6 cellular contexts compared by ENCODE assay signal in genomic region chr19:48899386-48899749, GRCh38. TPM values are rescaled to one million over a fixed set of nuclear protein-coding genes. Genes with fewer than 3 reads are reported as not detected.
DNase-seq lines count a peak whose midpoint lies in the region; ATAC-seq, FAIRE-seq and TF ChIP-seq lines count a peak whose summit lies in the region.
"Not testable (repeated sequence)": the region's sequence is repeated elsewhere in the genome, so short reads cannot be mapped to it uniquely, and the experiment has no call there.

No MANE protein-coding gene starts in this region.

- not testable (repeated sequence) for H3K4me1 Mint-ChIP-seq in astrocyte (ENCODE audit: low read depth, unreplicated experiment)
- H3K4me1 Mint-ChIP-seq in natural killer cell treated with Interleukin-12 subunit alpha and Interleukin-12 subunit beta and Interleukin-15 and Interleukin-18, amount 100 ng/mL, for 72 hours (ENCODE audit: low read depth in 2 of 2) = peaks cover 30 to 45% of the 10 kb centered on the region in 2 donors

- FAIRE-seq in astrocyte (lab: Jason Lieb, UNC) = not testable (repeated sequence)

- not testable (repeated sequence) for TF ChIP-seq CTCF in DND-41 (IDR thresholded peaks at IDR 0.05; ENCODE audit: borderline replicate concordance, extremely low read depth, low read length, poor library complexity, severe bottlenecking); astrocyte (IDR thresholded peaks at IDR 0.05; ENCODE audit: insufficient read depth, low read depth, low read length); fibroblast of villous mesenchyme (IDR thresholded peaks at IDR 0.05; ENCODE audit: insufficient read depth, low read depth, low read length); testis (IDR thresholded peaks at IDR 0.05)

- ATAC-seq in DND-41 (ENCODE audit: insufficient read depth, low read depth); natural killer cell treated with Interleukin-12 subunit alpha and Interleukin-12 subunit beta and Interleukin-15 and Interleukin-18, amount 100 ng/mL, for 72 hours: not testable (repeated sequence)

- intact Hi-C loops in testis (cut with DNase I; ENCODE audit: low total_unique reads) = not testable (repeated sequence)

- H4K20me1 ChIP-seq in DND-41 (ENCODE audit: insufficient read depth, low read length); astrocyte (ENCODE audit: insufficient read depth, low read length): not testable (repeated sequence)

- H3K79me2 ChIP-seq in DND-41 (ENCODE audit: insufficient read depth, low read length) (peaks cover 36% of the 10 kb centered on the region), astrocyte (ENCODE audit: insufficient read depth, low read length) (peaks cover 27% of the 10 kb centered on the region)

- peaks cover 21% of the 10 kb centered on the region for H3K36me3 ChIP-seq in DND-41 (ENCODE audit: insufficient read depth, low read length)
- H3K36me3 ChIP-seq in SK-N-MC (ENCODE audit: insufficient read depth, low read length); astrocyte (ENCODE audit: insufficient read depth, low read length); testis (ENCODE audit: low read depth, missing control alignments): not testable (repeated sequence)

- H3K9ac ChIP-seq in DND-41 (ENCODE audit: low read depth, low read length) (peak overlapping the region; percentile 47), SK-N-MC (ENCODE audit: insufficient read length) (peak overlapping the region; percentile 41)
- H3K9ac ChIP-seq in astrocyte (ENCODE audit: low read length) = not testable (repeated sequence)

- H3K4me3 ChIP-seq in DND-41 (ENCODE audit: low read depth in 1 of 2, low read length in 2 of 2) (peak overlapping the region in 1 of 2 experiments; percentile 85; a peak in 2 of 4 replicates), SK-N-MC (peak overlapping the region; percentile 92), astrocyte (ENCODE audit: insufficient read depth, low read depth, low read length) (peak overlapping the region; percentile 87), fibroblast of villous mesenchyme (ENCODE audit: low read depth, low read length) (peak overlapping the region; percentile 89), testis (peak overlapping the region; percentile 69 to 81)

- H3K9me3 Mint-ChIP-seq in astrocyte (ENCODE audit: unreplicated experiment); natural killer cell treated with Interleukin-12 subunit alpha and Interleukin-12 subunit beta and Interleukin-15 and Interleukin-18, amount 100 ng/mL, for 72 hours: not testable (repeated sequence)

- 53 to 65% methylated on average over 11 of the region's 11 CpGs for WGBS in testis, 2 donors

- peak overlapping the region; percentile 79 for H2AFZ ChIP-seq in DND-41 (ENCODE audit: low read depth, low read length)
- peak overlapping the region; percentile 26 for H2AFZ ChIP-seq in astrocyte (ENCODE audit: low read depth, low read length)

- H3K9me3 ChIP-seq in DND-41 (ENCODE audit: insufficient read depth, low read length, severe bottlenecking); SK-N-MC (ENCODE audit: low read depth, low read length); astrocyte (ENCODE audit: insufficient read depth, low read depth, low read length); testis: not testable (repeated sequence)

- H3K27me3 Mint-ChIP-seq in astrocyte (ENCODE audit: low read depth, unreplicated experiment) = not testable (repeated sequence)
- H3K27me3 Mint-ChIP-seq in natural killer cell treated with Interleukin-12 subunit alpha and Interleukin-12 subunit beta and Interleukin-15 and Interleukin-18, amount 100 ng/mL, for 72 hours = peaks cover 7 to 12% of the 10 kb centered on the region in 2 donors

- TF ChIP-seq POLR2A in testis (IDR thresholded peaks at IDR 0.05) = not testable (repeated sequence)

- not testable (repeated sequence) for H3K27me3 ChIP-seq in DND-41 (ENCODE audit: insufficient read depth, low read length, poor library complexity); astrocyte (ENCODE audit: insufficient read depth, low read length); testis

- H3K36me3 Mint-ChIP-seq in astrocyte (ENCODE audit: low read depth, unreplicated experiment); natural killer cell treated with Interleukin-12 subunit alpha and Interleukin-12 subunit beta and Interleukin-15 and Interleukin-18, amount 100 ng/mL, for 72 hours: not testable (repeated sequence)

- H3K27ac ChIP-seq in DND-41 (ENCODE audit: low read length) (peak overlapping the region; percentile 87), SK-N-MC (peak overlapping the region; percentile 91), testis (peak overlapping the region; percentile 63 to 90)
- not testable (repeated sequence) for H3K27ac ChIP-seq in astrocyte (ENCODE audit: low read depth, low read length)

- peak overlapping the region; percentile 68 for H3K4me2 ChIP-seq in DND-41 (ENCODE audit: insufficient read depth, low read length)
- peak overlapping the region; percentile 98 for H3K4me2 ChIP-seq in astrocyte (ENCODE audit: low read length)

- DNase-seq in DND-41; SK-N-MC (ENCODE audit: low read depth, low spot score); astrocyte (ENCODE audit: low read depth); fibroblast of villous mesenchyme (ENCODE audit: low read depth); natural killer cell treated with Interleukin-12 subunit alpha and Interleukin-12 subunit beta and Interleukin-15 and Interleukin-18, amount 100 ng/mL, for 72 hours (ENCODE audit: low spot score); testis: not testable (repeated sequence)

- peaks cover 30% of the 10 kb centered on the region for H3K4me1 ChIP-seq in DND-41 (ENCODE audit: insufficient read depth, low read length)
- H3K4me1 ChIP-seq in astrocyte (ENCODE audit: insufficient read depth, low read length) = peaks cover 11% of the 10 kb centered on the region
- not testable (repeated sequence) for H3K4me1 ChIP-seq in testis

- peak overlapping the region; percentile 72 for H3K4me3 Mint-ChIP-seq in astrocyte (ENCODE audit: unreplicated experiment)
- H3K4me3 Mint-ChIP-seq in natural killer cell treated with Interleukin-12 subunit alpha and Interleukin-12 subunit beta and Interleukin-15 and Interleukin-18, amount 100 ng/mL, for 72 hours = peak overlapping the region; percentile 98

- not testable (repeated sequence) for H3K27ac Mint-ChIP-seq in astrocyte (ENCODE audit: unreplicated experiment)
- peak overlapping the region; percentile 91 to 99 for H3K27ac Mint-ChIP-seq in natural killer cell treated with Interleukin-12 subunit alpha and Interleukin-12 subunit beta and Interleukin-15 and Interleukin-18, amount 100 ng/mL, for 72 hours

RNA-seq across cellular contexts. Expression of gene NUCB1, which starts 0.7 kb away (rescaled TPM):
- total RNA-seq in astrocyte = 164 and 189 TPM in 2 replicates
- 139 and 154 TPM in 2 replicates for total RNA-seq in fibroblast of villous mesenchyme
- total RNA-seq in natural killer cell treated with Interleukin-12 subunit alpha and Interleukin-12 subunit beta and Interleukin-15 and Interleukin-18, amount 100 ng/mL, for 72 hours = 100 to 1,000 TPM; 213 to 270 TPM
- 100 to 1,000 TPM; 139 to 208 TPM for total RNA-seq in testis
- polyA plus RNA-seq in testis (ENCODE audit: insufficient read depth, low read depth, low replicate concordance) = 136 TPM

RNA-seq across cellular contexts. Expression of gene TULP2, which starts 0.8 kb away (rescaled TPM):
- total RNA-seq in astrocyte = not detected in 2 replicates
- total RNA-seq in fibroblast of villous mesenchyme = 0.32 TPM in 1 of 2 replicates, not detected in the other
- not detected for total RNA-seq in natural killer cell treated with Interleukin-12 subunit alpha and Interleukin-12 subunit beta and Interleukin-15 and Interleukin-18, amount 100 ng/mL, for 72 hours
- total RNA-seq in testis = 10 to 100 TPM; 24.5 to 55.2 TPM
- polyA plus RNA-seq in testis (ENCODE audit: insufficient read depth, low read depth, low replicate concordance) = 72.6 TPM

RNA-seq across cellular contexts. Expression of gene PPP1R15A, which starts 27.1 kb away (rescaled TPM):
- total RNA-seq in astrocyte = 39.5 and 53.2 TPM in 2 replicates
- total RNA-seq in fibroblast of villous mesenchyme = 63.9 and 76.0 TPM in 2 replicates
- 100 to 1,000 TPM in 1 of 2 donors, 10 to 100 TPM in 1; 74.1 to 111 TPM for total RNA-seq in natural killer cell treated with Interleukin-12 subunit alpha and Interleukin-12 subunit beta and Interleukin-15 and Interleukin-18, amount 100 ng/mL, for 72 hours
- 10 to 100 TPM; 37.2 to 40.9 TPM for total RNA-seq in testis
- 48.3 TPM for polyA plus RNA-seq in testis (ENCODE audit: insufficient read depth, low read depth, low replicate concordance)

RNA-seq across cellular contexts. Expression of gene PLEKHA4, which starts 31.0 kb away (rescaled TPM):
- total RNA-seq in astrocyte (27.5 and 32.8 TPM in 2 replicates), fibroblast of villous mesenchyme (6.0 and 12.2 TPM in 2 replicates), testis (10 to 100 TPM; 12.8 to 22.3 TPM)
- 1 to 10 TPM; 3.8 to 5.4 TPM for total RNA-seq in natural killer cell treated with Interleukin-12 subunit alpha and Interleukin-12 subunit beta and Interleukin-15 and Interleukin-18, amount 100 ng/mL, for 72 hours
- polyA plus RNA-seq in testis (ENCODE audit: insufficient read depth, low read depth, low replicate concordance) = 19.9 TPM

RNA-seq across cellular contexts. Expression of gene DHDH, which starts 34.1 kb away (rescaled TPM):
- total RNA-seq in astrocyte (0.45 TPM in 1 of 2 replicates, not detected in the other), fibroblast of villous mesenchyme (not detected in 2 replicates), testis (1 to 10 TPM; 2.3 to 2.4 TPM)
- under 1 TPM in 1 of 2 donors, not detected in 1; 0.43 TPM for total RNA-seq in natural killer cell treated with Interleukin-12 subunit alpha and Interleukin-12 subunit beta and Interleukin-15 and Interleukin-18, amount 100 ng/mL, for 72 hours
- polyA plus RNA-seq in testis (ENCODE audit: insufficient read depth, low read depth, low replicate concordance) = 3.1 TPM

Comparison
In these comparisons a context has a peak if more than half of its experiments do, and no peak if none do; other contexts are left out.
1. RNA of gene TULP2, which starts 0.8 kb away (total RNA-seq): 24.5 to 55.2 TPM in testis; not detected in natural killer cell treated with Interleukin-12 subunit alpha and Interleukin-12 subunit beta and Interleukin-15 and Interleukin-18, amount 100 ng/mL, for 72 hours, not detected in astrocyte and 0.32 TPM in fibroblast of villous mesenchyme; every median in the first group is over 10 times any median in the second.